In genomic region chr7:103080923-103081322, GRCh38 we compare ENCODE assay signal across 27 cellular contexts.
"Had no signal": no experiment of that assay in that cellular context is flagged by ENCODE, and none has a peak within 500 bp of the region (broad histone marks: within the 10 kb centered on the region; RNA-seq: fewer than 3 reads in every experiment).

No MANE protein-coding gene starts in this region.

- ATAC-seq: stimulated activated effector memory CD8-positive, alpha-beta T cell treated with anti-CD3 and anti-CD28 coated beads, Interleukin-12 subunit alpha, Interleukin-12 subunit beta, amount 100 ng/mL, for 72 hours; stimulated activated memory B cell treated with anti-CD40 and anti-IgM and Interleukin-4, amounts not matched to agents 10 μg/mL and 1 μg/mL and 100 μg/mL, for 72 hours; stimulated activated naive B cell treated with anti-CD40 and anti-IgM and Interleukin-4, amounts not matched to agents 10 μg/mL and 1 μg/mL and 100 μg/mL, for 72 hours; stimulated activated naive CD8-positive, alpha-beta T cell treated with anti-CD3 and anti-CD28 coated beads, Interleukin-15, amount 100 ng/mL, for 72 hours; stimulated activated naive CD8-positive, alpha-beta T cell treated with anti-CD3 and anti-CD28 coated beads, Interleukin-15, Interleukin-2, amounts not matched to agents 100 U/mL and 50 U/mL, for 24 hours; upper lobe of right lung had no signal

- H3K4me1 ChIP-seq: uterus had no signal

- DNase-seq: stimulated activated CD4-positive, alpha-beta T cell treated with anti-CD3 and anti-CD28 coated beads, Interleukin-2, amount 100 ng/mL, for 48 hours; stimulated activated CD4-positive, alpha-beta T cell treated with anti-CD3 and anti-CD28 coated beads, Interleukin-4, amount 100 ng/mL, for 1 hour; stimulated activated CD4-positive, alpha-beta T cell treated with anti-CD3 and anti-CD28 coated beads, Interleukin-4, amount 100 ng/mL, for 24 hours; stimulated activated CD4-positive, alpha-beta T cell treated with anti-CD3 and anti-CD28 coated beads, Interleukin-4, amount 100 ng/mL, for 4 hours; stimulated activated CD8-positive, alpha-beta memory T cell treated with anti-CD3 and anti-CD28 coated beads, Interleukin-4, amount 100 ng/mL, for 48 hours; stimulated activated naive B cell treated with anti-CD40 and anti-IgM and Interleukin-4, amounts not matched to agents 10 μg/mL and 1 μg/mL and 100 μg/mL, for 72 hours; stimulated activated naive CD4-positive, alpha-beta T cell; stimulated activated naive CD4-positive, alpha-beta T cell treated with Interleukin-2 at 50 U/mL for 16 hours; stimulated activated naive CD8-positive, alpha-beta T cell treated with anti-CD3 and anti-CD28 coated beads, Interleukin-15, amount 100 ng/mL, for 72 hours; stimulated activated naive CD8-positive, alpha-beta T cell treated with anti-CD3 and anti-CD28 coated beads, Interleukin-15, Interleukin-2, amounts not matched to agents 100 U/mL and 50 U/mL, for 24 hours; stomach; substantia nigra; testis; thyroid gland; tibial artery; transverse colon; trophoblast cell; upper lobe of left lung; upper lobe of right lung; uterus had no signal

- H3K27ac ChIP-seq: stomach, suprapubic skin, testis, thoracic aorta, thyroid gland, tibial artery, tibial nerve, transverse colon, upper lobe of left lung, upper lobe of right lung, uterus, vagina had no signal

- H3K36me3 ChIP-seq: thoracic aorta, uterus had no signal

- FAIRE-seq: urothelium cell line had no signal

- H3K27me3 ChIP-seq: stomach, suprapubic skin, testis, thyroid gland, tibial artery, tibial nerve, transverse colon, upper lobe of left lung, upper lobe of right lung, uterus, vagina had no signal

- H3K4me3 ChIP-seq: stomach, suprapubic skin, testis, thoracic aorta, thyroid gland, tibial artery, tibial nerve, transverse colon, upper lobe of left lung, upper lobe of right lung, uterus, vagina had no signal

- H3K9me3 ChIP-seq: stomach, suprapubic skin, testis, thoracic aorta, thyroid gland, tibial artery, tibial nerve, transverse colon, upper lobe of left lung, upper lobe of right lung, uterus, vagina had no signal
